In genomic region chr14:90740081-90740480, GRCh38 we compare ENCODE assay signal across 18 cellular contexts.
"Had no signal": no experiment of that assay in that cellular context is flagged by ENCODE, and none has a peak within 500 bp of the region (broad histone marks: within the 10 kb centered on the region; RNA-seq: fewer than 3 reads in every experiment).

No MANE protein-coding gene starts in this region.

- H3K36me3 ChIP-seq: neutrophil, suprapubic skin, upper lobe of right lung had no signal

- H3K27me3 Mint-ChIP-seq: activated CD4-positive, alpha-beta memory T cell treated with anti-CD3 and anti-CD28 coated beads, Interleukin-2, amount 10 ng/mL, durations not matched to agents 7 days and 5 days; activated T-cell treated with anti-CD3 and anti-CD28 coated beads, Interleukin-2, amount 50 U/mL, for 24 hours; natural killer cell treated with Interleukin-12 subunit alpha and Interleukin-12 subunit beta and Interleukin-15 and Interleukin-18, amount 100 ng/mL, for 72 hours; stimulated activated naive CD8-positive, alpha-beta T cell treated with anti-CD3 and anti-CD28 coated beads, Interleukin-15, Interleukin-2, amounts not matched to agents 100 ng/mL and 50 ng/mL, for 24 hours had no signal

- H3K4me1 ChIP-seq: suprapubic skin, upper lobe of right lung had no signal

- H3K4me3 ChIP-seq: suprapubic skin, upper lobe of right lung had no signal

- H3K27me3 ChIP-seq: neutrophil, suprapubic skin, upper lobe of right lung had no signal

- ATAC-seq: natural killer cell treated with Interleukin-12 subunit alpha and Interleukin-12 subunit beta and Interleukin-15 and Interleukin-18, amount 100 ng/mL, for 72 hours; upper lobe of right lung had no signal

- H3K27ac ChIP-seq: suprapubic skin had no signal

- H3K9me3 ChIP-seq: neutrophil, suprapubic skin, upper lobe of right lung had no signal

- H3K4me3 Mint-ChIP-seq: activated CD4-positive, alpha-beta memory T cell treated with anti-CD3 and anti-CD28 coated beads, Interleukin-2, amount 10 ng/mL, durations not matched to agents 7 days and 5 days; activated T-cell treated with anti-CD3 and anti-CD28 coated beads, Interleukin-2, amount 50 U/mL, for 24 hours; natural killer cell treated with Interleukin-12 subunit alpha and Interleukin-12 subunit beta and Interleukin-15 and Interleukin-18, amount 100 ng/mL, for 72 hours; stimulated activated naive CD8-positive, alpha-beta T cell treated with anti-CD3 and anti-CD28 coated beads, Interleukin-15, Interleukin-2, amounts not matched to agents 100 ng/mL and 50 ng/mL, for 24 hours; T-helper 2 cell treated with Interferon-gamma antibody and Interleukin-4, amounts not matched to agents 5 μg/mL and 100 μg/mL, for 36 hours had no signal

- H3K4me1 Mint-ChIP-seq: activated CD4-positive, alpha-beta memory T cell treated with anti-CD3 and anti-CD28 coated beads, Interleukin-2, amount 10 ng/mL, durations not matched to agents 7 days and 5 days had no signal

- H3K27ac Mint-ChIP-seq: activated CD4-positive, alpha-beta memory T cell treated with anti-CD3 and anti-CD28 coated beads, Interleukin-2, amount 10 ng/mL, durations not matched to agents 7 days and 5 days; activated T-cell treated with anti-CD3 and anti-CD28 coated beads, Interleukin-2, amount 50 U/mL, for 24 hours; activated T-helper 2 cell treated with anti-CD3 and anti-CD28 coated beads, Interferon-gamma antibody, Interleukin-2, Interleukin-4, amounts not matched to agents 10 μg/mL and 5 μg/mL and 100 μg/mL, durations not matched to agents 14 hours and 24 hours and 36 hours; natural killer cell treated with Interleukin-12 subunit alpha and Interleukin-12 subunit beta and Interleukin-15 and Interleukin-18, amount 100 ng/mL, for 72 hours; stimulated activated naive CD8-positive, alpha-beta T cell treated with anti-CD3 and anti-CD28 coated beads, Interleukin-15, Interleukin-2, amounts not matched to agents 100 ng/mL and 50 ng/mL, for 24 hours; T-helper 2 cell treated with Interferon-gamma antibody and Interleukin-4, amounts not matched to agents 5 μg/mL and 100 μg/mL, for 36 hours had no signal

- DNase-seq: activated CD4-positive, alpha-beta memory T cell treated with anti-CD3 and anti-CD28 coated beads, Interleukin-2, amount 10 ng/mL, durations not matched to agents 7 days and 5 days; activated CD4-positive, alpha-beta T cell treated with anti-CD3 and anti-CD28 coated beads for 48 hours; activated CD4-positive, CD25-positive, alpha-beta regulatory T cell; activated naive CD4-positive, alpha-beta T cell treated with Interleukin-2 at 50 U/mL for 16 hours; activated T-cell treated with anti-CD3 and anti-CD28 coated beads, Interleukin-2, amount 50 U/mL, for 24 hours; anterior cingulate cortex; cortex of kidney; erythroblast; stimulated activated CD4-positive, alpha-beta T cell treated with anti-CD3 and anti-CD28 coated beads, Interleukin-2, amount 100 ng/mL, for 24 hours; upper lobe of right lung had no signal

- H3K36me3 Mint-ChIP-seq: natural killer cell treated with Interleukin-12 subunit alpha and Interleukin-12 subunit beta and Interleukin-15 and Interleukin-18, amount 100 ng/mL, for 72 hours had no signal

- FAIRE-seq: endometrium, frontal cortex had no signal

- H3K9me3 Mint-ChIP-seq: activated CD4-positive, alpha-beta memory T cell treated with anti-CD3 and anti-CD28 coated beads, Interleukin-2, amount 10 ng/mL, durations not matched to agents 7 days and 5 days; activated T-cell treated with anti-CD3 and anti-CD28 coated beads, Interleukin-2, amount 50 U/mL, for 24 hours; activated T-helper 2 cell treated with anti-CD3 and anti-CD28 coated beads, Interferon-gamma antibody, Interleukin-2, Interleukin-4, amounts not matched to agents 10 μg/mL and 5 μg/mL and 100 μg/mL, durations not matched to agents 14 hours and 24 hours and 36 hours; natural killer cell treated with Interleukin-12 subunit alpha and Interleukin-12 subunit beta and Interleukin-15 and Interleukin-18, amount 100 ng/mL, for 72 hours; stimulated activated naive CD8-positive, alpha-beta T cell treated with anti-CD3 and anti-CD28 coated beads, Interleukin-15, Interleukin-2, amounts not matched to agents 100 ng/mL and 50 ng/mL, for 24 hours; T-helper 2 cell treated with Interferon-gamma antibody and Interleukin-4, amounts not matched to agents 5 μg/mL and 100 μg/mL, for 36 hours had no signal
